In genomic region chr7:75880242-75880641, GRCh38 we compare ENCODE assay signal across 1 cellular context.
TF ChIP-seq lines count a peak whose summit lies in the region.

No MANE protein-coding gene starts in this region.

TF ChIP-seq in GM12878, 131 proteins besides CTCF, POLR2A, EP300 and RAD21:
- no peak for TF ChIP-seq STAT3 (IDR thresholded peaks at IDR 0.05; ENCODE audit: low read depth, low read length)
- no peak for TF ChIP-seq FOXM1 (IDR thresholded peaks at IDR 0.05; ENCODE audit: low read depth, low read length)
- TF ChIP-seq SMC3 (IDR thresholded peaks at IDR 0.05; ENCODE audit: borderline replicate concordance, low read length), result no peak
- no peak for TF ChIP-seq MEF2A (IDR thresholded peaks at IDR 0.05; ENCODE audit: insufficient read depth, low read depth, low read length)
- no peak for TF ChIP-seq CREM (IDR thresholded peaks at IDR 0.05; ENCODE audit: low read depth)
- TF ChIP-seq RCOR1 (conservative IDR thresholded peaks at IDR 0.05; ENCODE audit: low read depth, low read length), result no peak
- no peak for TF ChIP-seq MLLT1 (IDR thresholded peaks at IDR 0.05)
- TF ChIP-seq BMI1 (IDR thresholded peaks at IDR 0.05; ENCODE audit: borderline replicate concordance), result no peak
- no peak for TF ChIP-seq RUNX3 (IDR thresholded peaks at IDR 0.05; ENCODE audit: low read length)
- TF ChIP-seq ZNF592 (IDR thresholded peaks at IDR 0.05), result no peak
- no peak for TF ChIP-seq RBBP5 (conservative IDR thresholded peaks at IDR 0.05)
- TF ChIP-seq SRF (IDR thresholded peaks at IDR 0.05; ENCODE audit: low read depth in 2 of 2, low read length in 2 of 2), result no peak
- TF ChIP-seq MEF2B (IDR thresholded peaks at IDR 0.05; ENCODE audit: partially characterized antibody, poor library complexity, severe bottlenecking), result no peak
- no peak for TF ChIP-seq SMAD5 (IDR thresholded peaks at IDR 0.05; ENCODE audit: low read depth)
- no peak for TF ChIP-seq ZBED1 (IDR thresholded peaks at IDR 0.05; ENCODE audit: borderline replicate concordance)
